17 cellular contexts compared by ENCODE assay signal in the genomic region with DNA sequence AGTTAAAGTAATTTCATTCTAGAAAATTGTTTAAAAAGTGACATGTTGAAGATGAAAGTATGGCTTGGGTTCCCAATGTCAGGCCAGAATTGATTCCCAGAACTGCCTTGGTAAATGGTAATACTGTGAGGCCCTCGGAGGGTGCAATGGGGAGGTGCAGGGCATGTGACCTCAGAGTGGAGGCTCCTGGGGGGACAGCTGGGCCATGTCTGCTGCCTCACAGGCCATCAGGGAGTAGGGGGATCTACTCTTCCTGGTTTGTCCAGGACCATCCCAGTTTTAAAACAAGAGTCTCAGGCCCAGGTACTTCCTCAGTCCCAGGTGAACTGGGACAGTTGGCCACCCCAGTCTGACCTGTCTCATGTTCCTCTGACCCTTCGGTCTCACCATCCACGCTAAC. TPM values are rescaled to one million over a fixed set of nuclear protein-coding genes. Genes with fewer than 3 reads are reported as not detected.
DNase-seq lines count a peak whose midpoint lies in the region; ATAC-seq and TF ChIP-seq lines count a peak whose summit lies in the region.
"Had no signal": no experiment of that assay in that cellular context is flagged by ENCODE, and none has a peak within 500 bp of the region (broad histone marks: within the 10 kb centered on the region; RNA-seq: fewer than 3 reads in every experiment).

No MANE protein-coding gene starts in this region.

- H3K9me3 ChIP-seq in Peyer's patch (no peaks in the 10 kb centered on the region), gastroesophageal sphincter (no peaks in the 10 kb centered on the region)

- H3K9me3 Mint-ChIP-seq in activated T-cell treated with anti-CD3 and anti-CD28 coated beads, Interleukin-2, amount 50 U/mL, for 24 hours = no peaks in the 10 kb centered on the region
- peaks cover 0 to 5% of the 10 kb centered on the region in 2 donors for H3K9me3 Mint-ChIP-seq in stimulated activated naive CD8-positive, alpha-beta T cell treated with anti-CD3 and anti-CD28 coated beads, Interleukin-15, amount 100 ng/mL, for 72 hours
- H3K9me3 Mint-ChIP-seq in type B pancreatic cell = no peaks in the 10 kb centered on the region
- H3K9me3 Mint-ChIP-seq: activated naive CD8-positive, alpha-beta T cell treated with anti-CD3 and anti-CD28 coated beads, Interleukin-2, amount 10 ng/mL, durations not matched to agents 7 days and 5 days had no signal

- H3K4me3 Mint-ChIP-seq in activated T-cell treated with anti-CD3 and anti-CD28 coated beads, Interleukin-2, amount 50 U/mL, for 24 hours = no peak overlapping the region
- H3K4me3 Mint-ChIP-seq in stimulated activated naive CD8-positive, alpha-beta T cell treated with anti-CD3 and anti-CD28 coated beads, Interleukin-15, amount 100 ng/mL, for 72 hours = peak overlapping the region; percentile 49 to 76
- no peak overlapping the region for H3K4me3 Mint-ChIP-seq in type B pancreatic cell

- intact Hi-C loops in lower leg skin (cut with DNase I; ENCODE audit: low total_unique reads) = no loop called here

- H3K27ac Mint-ChIP-seq in activated T-cell treated with anti-CD3 and anti-CD28 coated beads, Interleukin-2, amount 50 U/mL, for 24 hours = peak overlapping the region; percentile 41
- H3K27ac Mint-ChIP-seq in stimulated activated naive CD8-positive, alpha-beta T cell treated with anti-CD3 and anti-CD28 coated beads, Interleukin-15, amount 100 ng/mL, for 72 hours = peak overlapping the region; percentile 86 to 93
- H3K27ac Mint-ChIP-seq in type B pancreatic cell = no peak overlapping the region

- TF ChIP-seq CTCF in Peyer's patch (IDR thresholded peaks at IDR 0.05) (no peak), gastroesophageal sphincter (IDR thresholded peaks at IDR 0.05) (no peak), lower leg skin (IDR thresholded peaks at IDR 0.05) (no peak), type B pancreatic cell (conservative IDR thresholded peaks at IDR 0.05) (no peak)

- no peaks in the 10 kb centered on the region for H3K27me3 Mint-ChIP-seq in activated T-cell treated with anti-CD3 and anti-CD28 coated beads, Interleukin-2, amount 50 U/mL, for 24 hours
- no peaks in the 10 kb centered on the region for H3K27me3 Mint-ChIP-seq in stimulated activated naive CD8-positive, alpha-beta T cell treated with anti-CD3 and anti-CD28 coated beads, Interleukin-15, amount 100 ng/mL, for 72 hours
- H3K27me3 Mint-ChIP-seq in type B pancreatic cell = no peaks in the 10 kb centered on the region

- TF ChIP-seq EP300 in gastroesophageal sphincter (IDR thresholded peaks at IDR 0.05) = no peak

- no peak for DNase-seq in activated T-cell treated with anti-CD3 and anti-CD28 coated beads, Interleukin-2, amount 50 U/mL, for 24 hours
- DNase-seq in activated T-cell treated with anti-CD3 and anti-CD28 coated beads, Interleukin-2, amount 50 U/mL, for 1 hour = no peak
- no peak for DNase-seq in Peyer's patch
- no peak for DNase-seq in stimulated activated naive CD8-positive, alpha-beta T cell treated with anti-CD3 and anti-CD28 coated beads, Interleukin-15, amount 100 ng/mL, for 72 hours
- DNase-seq in lower leg skin (ENCODE audit: low spot score in 2 of 2) = no peak
- no peak for DNase-seq in type B pancreatic cell (ENCODE audit: extremely low spot score, unreplicated experiment)
- DNase-seq: activated naive CD8-positive, alpha-beta T cell treated with anti-CD3 and anti-CD28 coated beads, Interleukin-2, amount 10 ng/mL, durations not matched to agents 7 days and 5 days; Calu3; effector CD8-positive, alpha-beta T cell; left ventricle myocardium superior; NCI-H1694; NCI-H510A treated with DMSO at 0.1 percent for 48 hours had no signal

- WGBS in gastroesophageal sphincter (ENCODE audit: low coverage in 1 of 2), 2 donors = 83 to 94% methylated on average over 1 to 3 of the region's 3 CpGs
- WGBS in lower leg skin, 2 donors = 92 to 93% methylated on average over 3 of the region's 3 CpGs

- H3K4me1 ChIP-seq in Peyer's patch (peaks cover 13 to 30% (median 25%) of the 10 kb centered on the region in 4 donors), gastroesophageal sphincter (peaks cover 0 to 37% (median 16%) of the 10 kb centered on the region in 3 donors)

- TF ChIP-seq POLR2A in Peyer's patch (IDR thresholded peaks at IDR 0.05) (no peak), gastroesophageal sphincter (IDR thresholded peaks at IDR 0.05) (no peak), lower leg skin (IDR thresholded peaks at IDR 0.05) (no peak)

- peak overlapping the region; percentile 51 to 77 (median 67) for H3K27ac ChIP-seq in Peyer's patch
- peak overlapping the region in 3 of 4 donors; percentile 17 to 61 (median 40) for H3K27ac ChIP-seq in gastroesophageal sphincter
- H3K27ac ChIP-seq: cardiac muscle cell, SK-N-MC had no signal

- H3K36me3 Mint-ChIP-seq in activated T-cell treated with anti-CD3 and anti-CD28 coated beads, Interleukin-2, amount 50 U/mL, for 24 hours (ENCODE audit: low read depth) = no peaks in the 10 kb centered on the region
- no peaks in the 10 kb centered on the region for H3K36me3 Mint-ChIP-seq in type B pancreatic cell
- H3K36me3 Mint-ChIP-seq: activated naive CD8-positive, alpha-beta T cell treated with anti-CD3 and anti-CD28 coated beads, Interleukin-2, amount 10 ng/mL, durations not matched to agents 7 days and 5 days had no signal

- H3K4me3 ChIP-seq in Peyer's patch (no peak overlapping the region), gastroesophageal sphincter (no peak overlapping the region), lower leg skin (ENCODE audit: low read depth, poor library complexity, severe bottlenecking) (no peak overlapping the region)
- H3K4me3 ChIP-seq: cardiac muscle cell, SK-N-MC, smooth muscle cell had no signal

- H3K27me3 ChIP-seq in Peyer's patch (no peaks in the 10 kb centered on the region), gastroesophageal sphincter (peaks cover 14% of the 10 kb centered on the region)
- H3K27me3 ChIP-seq: cardiac muscle cell had no signal

- H3K36me3 ChIP-seq in Peyer's patch (no peaks in the 10 kb centered on the region), gastroesophageal sphincter (no peaks in the 10 kb centered on the region)
- H3K36me3 ChIP-seq: cardiac muscle cell had no signal

- H3K4me1 Mint-ChIP-seq in activated T-cell treated with anti-CD3 and anti-CD28 coated beads, Interleukin-2, amount 50 U/mL, for 24 hours (ENCODE audit: low read depth) = peaks cover 83% of the 10 kb centered on the region
- H3K4me1 Mint-ChIP-seq in stimulated activated naive CD8-positive, alpha-beta T cell treated with anti-CD3 and anti-CD28 coated beads, Interleukin-15, amount 100 ng/mL, for 72 hours = peaks cover 89% of the 10 kb centered on the region
- H3K4me1 Mint-ChIP-seq in type B pancreatic cell (ENCODE audit: unreplicated experiment) = peaks cover 28% of the 10 kb centered on the region

- ATAC-seq in gastroesophageal sphincter (no peak), esophagus mucosa (no peak)
- no peak for ATAC-seq in stimulated activated naive CD8-positive, alpha-beta T cell treated with anti-CD3 and anti-CD28 coated beads, Interleukin-15, amount 100 ng/mL, for 72 hours
- ATAC-seq: left ventricle myocardium superior had no signal

RNA-seq across cellular contexts. Expression of a gene that starts 55.3 kb away (rescaled TPM):
- total RNA-seq in Peyer's patch (10 to 100 TPM; 49.8 to 59.1 (median 52.5) TPM), gastroesophageal sphincter (100 to 1,000 TPM in 1 of 4 donors, 10 to 100 TPM in 3; 68.3 to 101 (median 85.0) TPM), esophagus mucosa (19.3 TPM), lower leg skin (10 to 100 TPM; 37.4 to 59.5 (median 46.7) TPM), type B pancreatic cell (ENCODE audit: low replicate concordance) (23.2 and 31.9 TPM in 2 replicates)

Comparison
In these comparisons a context has a peak if more than half of its experiments do, and no peak if none do; other contexts are left out.
1. H3K4me3 Mint-ChIP-seq: peak in stimulated activated naive CD8-positive, alpha-beta T cell treated with anti-CD3 and anti-CD28 coated beads, Interleukin-15, amount 100 ng/mL, for 72 hours (2 of 2); none in activated T-cell treated with anti-CD3 and anti-CD28 coated beads, Interleukin-2, amount 50 U/mL, for 24 hours (single experiment) and type B pancreatic cell (single experiment).